In genomic region chr2:28595323-28595722, GRCh38 we compare ENCODE assay signal across 10 cellular contexts.
DNase-seq lines count a peak whose midpoint lies in the region; ATAC-seq, FAIRE-seq and TF ChIP-seq lines count a peak whose summit lies in the region.
"Had no signal": no experiment of that assay in that cellular context is flagged by ENCODE, and none has a peak within 500 bp of the region (broad histone marks: within the 10 kb centered on the region; RNA-seq: fewer than 3 reads in every experiment).

No MANE protein-coding gene starts in this region.

- H3K36me3 Mint-ChIP-seq in CD8-positive, alpha-beta memory T cell = no peaks in the 10 kb centered on the region
- H3K36me3 Mint-ChIP-seq in activated T-helper 1 cell treated with anti-CD3 and anti-CD28 coated beads, Interleukin-12 subunit alpha, Interleukin-12 subunit beta, Interleukin-2, Interleukin-4 antibody, amounts not matched to agents 30 ng/mL and 10 ng/mL and 1 ng/mL, durations not matched to agents 14 hours and 24 hours and 36 hours (ENCODE audit: low read depth) = peaks cover 10% of the 10 kb centered on the region

- WGBS in smooth muscle cell (ENCODE audit: low lambda C conversion rate) = 90% methylated on average over 4 of the region's 4 CpGs

- H3K27me3 ChIP-seq in CD8-positive, alpha-beta memory T cell (ENCODE audit: insufficient read depth, low read length, poor library complexity, severe bottlenecking) = no peaks in the 10 kb centered on the region
- H3K27me3 ChIP-seq in keratinocyte (ENCODE audit: control insufficient read depth, extremely low read depth, insufficient read depth, low read length) (no peaks in the 10 kb centered on the region), smooth muscle cell (ENCODE audit: low read depth) (no peaks in the 10 kb centered on the region)

- ATAC-seq in GM21619 (IDR thresholded peaks at IDR 0.05; ENCODE audit: unreplicated experiment) = no peak

- peak overlapping the region in 7 of 8 donors; percentile 76 to 96 (median 92) for H3K27ac Mint-ChIP-seq in CD8-positive, alpha-beta memory T cell
- H3K27ac Mint-ChIP-seq in activated T-helper 1 cell treated with anti-CD3 and anti-CD28 coated beads, Interleukin-12 subunit alpha, Interleukin-12 subunit beta, Interleukin-2, Interleukin-4 antibody, amounts not matched to agents 30 ng/mL and 10 ng/mL and 1 ng/mL, durations not matched to agents 14 hours and 24 hours and 36 hours = no peak overlapping the region

- H3K9me1 ChIP-seq in keratinocyte (ENCODE audit: control insufficient read depth, extremely low read depth, insufficient read depth, low read length) = no peaks in the 10 kb centered on the region

- H3K9ac ChIP-seq in keratinocyte (ENCODE audit: control insufficient read depth, extremely low read depth, insufficient read depth, low read length) (peak overlapping the region; percentile 65), smooth muscle cell (ENCODE audit: low read depth) (no peak overlapping the region)

- H4K20me1 ChIP-seq in keratinocyte (ENCODE audit: control insufficient read depth, extremely low read depth, insufficient read depth, low read length) (no peaks in the 10 kb centered on the region), smooth muscle cell (ENCODE audit: low read depth) (no peaks in the 10 kb centered on the region)

- DNase-seq in CD8-positive, alpha-beta memory T cell = no peak
- no peak for DNase-seq in activated T-helper 1 cell treated with anti-CD3 and anti-CD28 coated beads, Interleukin-12 subunit alpha, Interleukin-12 subunit beta, Interleukin-2, Interleukin-4 antibody, amounts not matched to agents 30 ng/mL and 10 ng/mL and 1 ng/mL, durations not matched to agents 14 hours and 24 hours and 36 hours (ENCODE audit: low spot score)
- DNase-seq in keratinocyte (ENCODE audit: low read depth, low spot score) (no peak), smooth muscle cell (lab: John Stamatoyannopoulos, UW; ENCODE audit: unreplicated experiment) (no peak), Kasumi-1 (lab: John Stamatoyannopoulos, UW) (no peak), T-helper 9 cell (no peak), frontal cortex (ENCODE audit: low spot score in 2 of 2) (no peak)
- DNase-seq: DMS79 had no signal

- CTCF ChIA-PET in CD8-positive, alpha-beta memory T cell (lab: Charles Lee) = interaction anchor here (0.7 to 5.0 kb wide), 23 partner anchors 9 to 300 kb away, joined by 3 to 70 read pairs (median 8); partner anchors contain the start of genes PPP1CB, TRMT61B and WDR43

- dilution Hi-C loops in keratinocyte (cut with MboI; ENCODE audit: extremely low pct_ligation_motif_present, low sequenced_read_pairs) = no loop called here

- POLR2A ChIA-PET in CD8-positive, alpha-beta memory T cell (lab: Charles Lee) = interaction anchor here (0.7 to 3.5 kb wide), 5 partner anchors 18 to 164 kb away, joined by 3 to 21 read pairs (median 4); partner anchors contain the start of gene PPP1CB

- H3K4me1 Mint-ChIP-seq in CD8-positive, alpha-beta memory T cell = peaks cover 10 to 15% (median 14%) of the 10 kb centered on the region in 3 donors
- H3K4me1 Mint-ChIP-seq in activated T-helper 1 cell treated with anti-CD3 and anti-CD28 coated beads, Interleukin-12 subunit alpha, Interleukin-12 subunit beta, Interleukin-2, Interleukin-4 antibody, amounts not matched to agents 30 ng/mL and 10 ng/mL and 1 ng/mL, durations not matched to agents 14 hours and 24 hours and 36 hours (ENCODE audit: low read depth) = peaks cover 25% of the 10 kb centered on the region

- H3F3A ChIP-seq in smooth muscle cell (ENCODE audit: low read depth) = peaks cover 21% of the 10 kb centered on the region

- H2AFZ ChIP-seq in keratinocyte (ENCODE audit: control insufficient read depth, low read length) = no peak overlapping the region
- H2AFZ ChIP-seq in smooth muscle cell (ENCODE audit: low read depth) = no peak overlapping the region

- intact Hi-C loops in activated T-helper 1 cell treated with anti-CD3 and anti-CD28 coated beads, Interleukin-12 subunit alpha, Interleukin-12 subunit beta, Interleukin-2, Interleukin-4 antibody, amounts not matched to agents 30 ng/mL and 10 ng/mL and 1 ng/mL, durations not matched to agents 14 hours and 24 hours and 36 hours (cut with micrococcal nuclease) = no loop called here

- no peaks in the 10 kb centered on the region for H3K79me2 ChIP-seq in keratinocyte (ENCODE audit: control insufficient read depth, insufficient read depth, low read length)
- no peaks in the 10 kb centered on the region for H3K79me2 ChIP-seq in smooth muscle cell (ENCODE audit: low read depth)

- FAIRE-seq in keratinocyte (lab: Jason Lieb, UNC) (peak; percentile 49), frontal cortex (lab: Jason Lieb, UNC) (no peak)
- FAIRE-seq: endometrium had no signal

- H3K4me3 Mint-ChIP-seq in CD8-positive, alpha-beta memory T cell = no peak overlapping the region
- H3K4me3 Mint-ChIP-seq in activated T-helper 1 cell treated with anti-CD3 and anti-CD28 coated beads, Interleukin-12 subunit alpha, Interleukin-12 subunit beta, Interleukin-2, Interleukin-4 antibody, amounts not matched to agents 30 ng/mL and 10 ng/mL and 1 ng/mL, durations not matched to agents 14 hours and 24 hours and 36 hours = peak overlapping the region; percentile 8

- peaks cover 5% of the 10 kb centered on the region in 2 donors for H3K27me3 Mint-ChIP-seq in CD8-positive, alpha-beta memory T cell
- H3K27me3 Mint-ChIP-seq in activated T-helper 1 cell treated with anti-CD3 and anti-CD28 coated beads, Interleukin-12 subunit alpha, Interleukin-12 subunit beta, Interleukin-2, Interleukin-4 antibody, amounts not matched to agents 30 ng/mL and 10 ng/mL and 1 ng/mL, durations not matched to agents 14 hours and 24 hours and 36 hours (ENCODE audit: insufficient read depth) = peaks cover 4% of the 10 kb centered on the region

- H3K27ac ChIP-seq in CD8-positive, alpha-beta memory T cell (ENCODE audit: low read depth, low read length) = no peak overlapping the region
- peak overlapping the region; percentile 81 for H3K27ac ChIP-seq in keratinocyte (ENCODE audit: control insufficient read depth, insufficient read depth, low read length)
- peak overlapping the region; percentile 88 for H3K27ac ChIP-seq in smooth muscle cell (ENCODE audit: low read depth)

- H3K4me1 ChIP-seq in CD8-positive, alpha-beta memory T cell (ENCODE audit: insufficient read depth, low read length) = peaks cover 17% of the 10 kb centered on the region
- H3K4me1 ChIP-seq in keratinocyte (ENCODE audit: control insufficient read depth, extremely low read depth, insufficient read depth, low read length) = peaks cover 40% of the 10 kb centered on the region
- peaks cover 3% of the 10 kb centered on the region for H3K4me1 ChIP-seq in smooth muscle cell (ENCODE audit: low read depth)

- H3K36me3 ChIP-seq in CD8-positive, alpha-beta memory T cell (ENCODE audit: insufficient read depth, low read length) = no peaks in the 10 kb centered on the region
- H3K36me3 ChIP-seq in keratinocyte (ENCODE audit: control insufficient read depth in 2 of 2, extremely low read depth in 1 of 2, insufficient read depth in 2 of 2, low read length in 2 of 2) = no peaks in the 10 kb centered on the region
- H3K36me3 ChIP-seq in smooth muscle cell (ENCODE audit: low read depth) = no peaks in the 10 kb centered on the region

- peak overlapping the region; percentile 77 for H3K4me2 ChIP-seq in keratinocyte (ENCODE audit: control insufficient read depth, extremely low read depth, insufficient read depth, low read depth, low read length)
- no peak overlapping the region for H3K4me2 ChIP-seq in smooth muscle cell

- H3K4me3 ChIP-seq in CD8-positive, alpha-beta memory T cell (ENCODE audit: low read length) = no peak overlapping the region
- H3K4me3 ChIP-seq in keratinocyte (ENCODE audit: control insufficient read depth in 2 of 3, extremely low read depth in 1 of 3, insufficient read depth in 2 of 3, low read depth in 1 of 3, low read length in 3 of 3) (no peak overlapping the region), smooth muscle cell (no peak overlapping the region)

- no peak for TF ChIP-seq CTCF in keratinocyte (optimal IDR thresholded peaks at IDR 0.05 in 1 of 3, IDR thresholded peaks at IDR 0.05 in 1 of 3, conservative IDR thresholded peaks at IDR 0.05 in 1 of 3; ENCODE audit: extremely low read depth in 1 of 3, insufficient read depth in 2 of 3, low read length in 3 of 3)
- no peak for TF ChIP-seq CTCF in smooth muscle cell (IDR thresholded peaks at IDR 0.05; ENCODE audit: borderline replicate concordance, insufficient read depth, poor library complexity, severe bottlenecking)

- H3K9me3 ChIP-seq in CD8-positive, alpha-beta memory T cell (ENCODE audit: low read length) = no peaks in the 10 kb centered on the region
- H3K9me3 ChIP-seq in keratinocyte (ENCODE audit: control insufficient read depth, low read depth, low read length) = no peaks in the 10 kb centered on the region
- no peaks in the 10 kb centered on the region for H3K9me3 ChIP-seq in smooth muscle cell (replicated peaks; ENCODE audit: low read depth)

- no peaks in the 10 kb centered on the region for H3K9me3 Mint-ChIP-seq in CD8-positive, alpha-beta memory T cell
- no peaks in the 10 kb centered on the region for H3K9me3 Mint-ChIP-seq in activated T-helper 1 cell treated with anti-CD3 and anti-CD28 coated beads, Interleukin-12 subunit alpha, Interleukin-12 subunit beta, Interleukin-2, Interleukin-4 antibody, amounts not matched to agents 30 ng/mL and 10 ng/mL and 1 ng/mL, durations not matched to agents 14 hours and 24 hours and 36 hours
